ENCODE assay signal across 8 cellular contexts in genomic region chr6:53361549-53362031, GRCh38. TPM values are rescaled to one million over a fixed set of nuclear protein-coding genes. Genes with fewer than 3 reads are reported as not detected.
DNase-seq lines count a peak whose midpoint lies in the region; ATAC-seq, FAIRE-seq and TF ChIP-seq lines count a peak whose summit lies in the region.

No MANE protein-coding gene starts in this region.

- no peaks in the 10 kb centered on the region for H3K36me3 ChIP-seq in IMR-90 (ENCODE audit: control insufficient read depth, insufficient read depth, low read length)

- H3K9ac ChIP-seq in IMR-90 (ENCODE audit: low read depth, low read length) = no peak overlapping the region

- no peak overlapping the region for H4K5ac ChIP-seq in IMR-90 (ENCODE audit: low read depth, low read length)

- 90% methylated on average over 2 of the region's 4 CpGs; no CpG with 5 or more reads in 1 of the 2 experiments for WGBS in IMR-90 (ENCODE audit: extremely low coverage in 2 of 2, insufficient read length in 1 of 2), 2 experiments

- H3K4me2 ChIP-seq in IMR-90 (ENCODE audit: low read depth, low read length) = no peak overlapping the region

- H3K4me1 ChIP-seq in IMR-90 (ENCODE audit: control insufficient read depth, insufficient read depth, low read length) = peaks cover 13% of the 10 kb centered on the region

- no peak overlapping the region for H3K56ac ChIP-seq in IMR-90 (ENCODE audit: extremely low read depth, insufficient read depth, low read length)

- no peak overlapping the region for H3K18ac ChIP-seq in IMR-90 (ENCODE audit: low read depth, low read length)

- no peak overlapping the region for H3K27ac ChIP-seq in IMR-90 (ENCODE audit: insufficient read depth, low read length)
- H3K27ac ChIP-seq in layer of hippocampus (ENCODE audit: low read depth, low read length) = peak overlapping the region; percentile 10
- H3K27ac ChIP-seq in RWPE1 = no peak overlapping the region

- H3K27me3 ChIP-seq in IMR-90 (ENCODE audit: control insufficient read depth, insufficient read depth, low read length) = no peaks in the 10 kb centered on the region
- H3K27me3 ChIP-seq in layer of hippocampus (ENCODE audit: control insufficient read depth, insufficient read depth, low read length) = no peaks in the 10 kb centered on the region

- no peak overlapping the region for H4K91ac ChIP-seq in IMR-90 (ENCODE audit: insufficient read depth, low read depth, low read length)

- CTCF ChIA-PET in IMR-90 (lab: Yijun Ruan, JAX) = interaction anchor here (0.6 kb wide), 1 partner anchor 78 kb away, joined by 3 read pairs; no protein-coding TSS in a partner anchor
- CTCF ChIA-PET in RWPE1 (lab: Yijun Ruan, JAX) = no interaction called here
- CTCF ChIA-PET in GM10248 (lab: Yijun Ruan, JAX) = interaction anchor here (1.1 to 1.9 kb wide), 3 partner anchors 11 to 32 kb away, joined by 3 to 4 read pairs (median 3); no protein-coding TSS in a partner anchor

- H2AK9ac ChIP-seq in IMR-90 (replicated peaks; ENCODE audit: low read depth, low read length, poor library complexity) = no peak overlapping the region

- dilution Hi-C loops in IMR-90 (cut with HindIII; ENCODE audit: low sequenced_read_pairs, unreplicated experiment) = no loop called here

- no peak overlapping the region for H3K4me3 ChIP-seq in IMR-90 (ENCODE audit: insufficient read depth, low read depth, low read length)

- TF ChIP-seq CTCF in IMR-90 (conservative IDR thresholded peaks at IDR 0.05; ENCODE audit: low read depth, low read length) (no peak), RWPE1 (conservative IDR thresholded peaks at IDR 0.05; ENCODE audit: low read depth) (no peak), GM10248 (IDR thresholded peaks at IDR 0.05; ENCODE audit: control extremely low read depth, extremely low read depth, low read depth, missing control alignments) (no peak)

- no peak for ATAC-seq in IMR-90 (ENCODE audit: low read depth)
- no peak for ATAC-seq in GM21528 (IDR thresholded peaks at IDR 0.05; ENCODE audit: low FRiP score, unreplicated experiment)

- no peak overlapping the region for H2AK5ac ChIP-seq in IMR-90 (ENCODE audit: low read depth, low read length)

- peak overlapping the region; percentile 9 for H2AFZ ChIP-seq in IMR-90 (replicated peaks; ENCODE audit: low read length, poor library complexity)

- H3K23ac ChIP-seq in IMR-90 (ENCODE audit: low read depth, low read length) = no peak overlapping the region

- 0 out of 4 replicates have a peak, but pooled peaks cover 0 to 6% of the 10 kb centered on the region in 2 experiments for H3K79me1 ChIP-seq in IMR-90 (ENCODE audit: low read depth in 1 of 2, low read length in 2 of 2)

- no peak for FAIRE-seq in urothelium cell line (lab: Jason Lieb, UNC)

- H2BK120ac ChIP-seq in IMR-90 (ENCODE audit: low read depth, low read length) = no peak overlapping the region

- no peak overlapping the region for H2BK20ac ChIP-seq in IMR-90 (ENCODE audit: low read depth, low read length)

- BruUV-seq in IMR-90 (replicated peaks; lab: Mats Ljungman, UMichigan) = no TSS peak

- no peak for TF ChIP-seq POLR2A in IMR-90 (IDR thresholded peaks at IDR 0.05; ENCODE audit: low read depth, low read length)

- no peak overlapping the region for H2BK5ac ChIP-seq in IMR-90 (ENCODE audit: low read depth, low read length, poor library complexity, severe bottlenecking)

- no peak overlapping the region for H4K8ac ChIP-seq in IMR-90 (ENCODE audit: low read depth in 2 of 2, low read length in 2 of 2)

- intact Hi-C loops in IMR-90 (cut with micrococcal nuclease) = no loop called here

- in situ Hi-C loops in IMR-90 (cut with MboI; ENCODE audit: low sequenced_read_pairs) = no loop called here

- H2BK15ac ChIP-seq in IMR-90 (ENCODE audit: low read depth, low read length) = no peak overlapping the region

- H3K4ac ChIP-seq in IMR-90 (ENCODE audit: low read depth, low read length) = no peak overlapping the region

- H4K20me1 ChIP-seq in IMR-90 (ENCODE audit: insufficient read depth, low read length) = no peaks in the 10 kb centered on the region

- H3K14ac ChIP-seq in IMR-90 (replicated peaks; ENCODE audit: low read depth, low read length) = no peak overlapping the region

- H3K9me1 ChIP-seq in IMR-90 (ENCODE audit: insufficient read depth, low read length) = peaks cover 5% of the 10 kb centered on the region

- TF ChIP-seq RAD21 in IMR-90 (IDR thresholded peaks at IDR 0.05; ENCODE audit: low read length) = no peak

- H3K9me3 ChIP-seq in IMR-90 (ENCODE audit: control insufficient read depth, insufficient read depth, low read length) = no peaks in the 10 kb centered on the region

- peak; percentile 93 for DNase-seq in DMS79 (lab: John Stamatoyannopoulos, UW)
- DNase-seq in IMR-90 = peak; percentile 30
- peak; percentile 66 for DNase-seq in activated T-cell treated with anti-CD3 and anti-CD28 coated beads, Interleukin-2, amount 50 U/mL, for 1 hour
- no peak for DNase-seq in RWPE1 (ENCODE audit: low spot score)
- no peak for DNase-seq in urothelium cell line (ENCODE audit: low spot score)
- no peak for DNase-seq in GM10248 (ENCODE audit: extremely low spot score)

- POLR2A ChIA-PET in IMR-90 (lab: Charles Lee; ENCODE audit: unreplicated experiment) = no interaction called here
- POLR2A ChIA-PET in RWPE1 (lab: Yijun Ruan, JAX; ENCODE audit: low non-redundant PET) = no interaction called here
- POLR2A ChIA-PET in GM10248 (lab: Yijun Ruan, JAX) = no interaction called here

TF ChIP-seq in IMR-90, 13 proteins besides CTCF, POLR2A, EP300 and RAD21:
- TF ChIP-seq RCOR1 (IDR thresholded peaks at IDR 0.05; ENCODE audit: insufficient replicate concordance, low read length) (no peak), CHD1 (IDR thresholded peaks at IDR 0.05; ENCODE audit: low read depth, low read length) (no peak), MAFK (IDR thresholded peaks at IDR 0.05; ENCODE audit: low read depth, low read length) (no peak), RFX5 (IDR thresholded peaks at IDR 0.05; ENCODE audit: low read depth, low read length) (no peak), BHLHE40 (IDR thresholded peaks at IDR 0.05; ENCODE audit: low read depth, low read length) (no peak), FOS (IDR thresholded peaks at IDR 0.05; ENCODE audit: low read depth, low read length) (no peak), SMC3 (IDR thresholded peaks at IDR 0.05; ENCODE audit: low read depth, low read length) (no peak), MXI1 (IDR thresholded peaks at IDR 0.05; ENCODE audit: borderline replicate concordance, low read depth, low read length) (no peak), CEBPB (IDR thresholded peaks at IDR 0.05; ENCODE audit: low read depth, low read length) (no peak), NFE2L2 (IDR thresholded peaks at IDR 0.05; ENCODE audit: low read depth, low read length) (no peak), ELK1 (IDR thresholded peaks at IDR 0.05; ENCODE audit: borderline replicate concordance, low read depth, low read length) (no peak), USF2 (IDR thresholded peaks at IDR 0.05; ENCODE audit: low read depth, low read length) (no peak), MAZ (IDR thresholded peaks at IDR 0.05; ENCODE audit: borderline replicate concordance, low read depth, low read length) (no peak)

RNA-seq across cellular contexts. Expression of gene ELOVL5, which starts 12.8 kb away (rescaled TPM):
- 42.3 and 50.5 TPM in 2 replicates for total RNA-seq in IMR-90 (2012; rRNA removed)
- 29.7 and 32.1 TPM in 2 replicates for polyA plus RNA-seq in IMR-90 (2012; rRNA removed)
- 9.0 and 11.1 TPM in 2 replicates for polyA plus RNA-seq in IMR-90 (2012; cell fraction: cytosol; rRNA removed)
- 13.4 and 51.1 TPM in 2 replicates for polyA plus RNA-seq in IMR-90 (2012; cell fraction: nucleus; rRNA removed; ENCODE audit: low replicate concordance)

Comparison
In these comparisons a context has a peak if more than half of its experiments do, and no peak if none do; other contexts are left out.
1. DNase-seq: peak in DMS79 (single experiment), IMR-90 (single experiment) and activated T-cell treated with anti-CD3 and anti-CD28 coated beads, Interleukin-2, amount 50 U/mL, for 1 hour (single experiment); none in RWPE1 (single experiment), urothelium cell line (single experiment) and GM10248 (single experiment).